Comparison of ENCODE assay signal across 9 cellular contexts in genomic region chr15:66619152-66619903, GRCh38. TPM values are rescaled to one million over a fixed set of nuclear protein-coding genes. Genes with fewer than 3 reads are reported as not detected.
DNase-seq lines count a peak whose midpoint lies in the region; ATAC-seq, FAIRE-seq and TF ChIP-seq lines count a peak whose summit lies in the region.
"Had no signal": no experiment of that assay in that cellular context is flagged by ENCODE, and none has a peak within 500 bp of the region (broad histone marks: within the 10 kb centered on the region; RNA-seq: fewer than 3 reads in every experiment).

No MANE protein-coding gene starts in this region.

- H4K8ac ChIP-seq in H1 (ENCODE audit: extremely low read depth, insufficient read depth, low read length), result no peak overlapping the region

- TF ChIP-seq RAD21 in H1 (IDR thresholded peaks at IDR 0.05 in 1 of 2, conservative IDR thresholded peaks at IDR 0.05 in 1 of 2; ENCODE audit: low read depth in 2 of 2, low read length in 2 of 2), result peak; percentile 82 to 86

- peak overlapping the region; percentile 50; the same call in 1 of the 2 replicates for H2BK5ac ChIP-seq in H1 (ENCODE audit: low read depth, low read length)

- H3K9me3 Mint-ChIP-seq in activated CD4-positive, alpha-beta T cell treated with anti-CD3 and anti-CD28 coated beads for 36 hours (ENCODE audit: low read depth), result no peaks in the 10 kb centered on the region
- H3K9me3 Mint-ChIP-seq in memory B cell, result no peaks in the 10 kb centered on the region

- no peak overlapping the region for H3K9ac ChIP-seq in H1 (replicated peaks in 1 of 4; ENCODE audit: extremely low read depth in 1 of 4, low read depth in 3 of 4, low read length in 3 of 4)

- intact Hi-C loops in activated CD4-positive, alpha-beta T cell treated with anti-CD3 and anti-CD28 coated beads for 36 hours (cut with DNase I, micrococcal nuclease), result loop anchor here (1.0 to 10.0 kb wide), 4 partner anchors 85 to 233 kb away; partner anchors contain the start of gene SMAD6 (in 1 of the 2)

- H3K79me2 ChIP-seq in H1 (ENCODE audit: control insufficient read depth in 1 of 2, insufficient read depth in 2 of 2, low read length in 2 of 2), result no peaks in the 10 kb centered on the region

- H4K91ac ChIP-seq in H1 (replicated peaks; ENCODE audit: insufficient read length, low read length), result peak overlapping the region; percentile 30

- no peaks in the 10 kb centered on the region for H3K36me3 Mint-ChIP-seq in activated CD4-positive, alpha-beta T cell treated with anti-CD3 and anti-CD28 coated beads for 36 hours (ENCODE audit: low read depth)
- no peaks in the 10 kb centered on the region for H3K36me3 Mint-ChIP-seq in memory B cell

- H3K4me1 Mint-ChIP-seq in activated CD4-positive, alpha-beta T cell treated with anti-CD3 and anti-CD28 coated beads for 36 hours, result no peaks in the 10 kb centered on the region
- peaks cover 13% of the 10 kb centered on the region for H3K4me1 Mint-ChIP-seq in memory B cell

- H2BK120ac ChIP-seq in H1 (replicated peaks; ENCODE audit: low read depth, low read length), result no peak overlapping the region

- H2BK20ac ChIP-seq in H1 (ENCODE audit: low read length), result peak overlapping the region; percentile 72; the same call in 1 of the 2 replicates

- no peak overlapping the region for H3K27ac Mint-ChIP-seq in activated CD4-positive, alpha-beta T cell treated with anti-CD3 and anti-CD28 coated beads for 36 hours
- no peak overlapping the region for H3K27ac Mint-ChIP-seq in memory B cell

- H3K9me3 ChIP-seq in H1 (ENCODE audit: insufficient read depth in 2 of 2, low read depth in 1 of 2, low read length in 1 of 2), result no peaks in the 10 kb centered on the region

- H2BK15ac ChIP-seq in H1 (ENCODE audit: low read length), result peak overlapping the region; percentile 19; the same call in 1 of the 2 replicates

- H3K14ac ChIP-seq in H1 (ENCODE audit: insufficient read length), result no peak overlapping the region

- H2BK12ac ChIP-seq in H1 (ENCODE audit: low read depth, low read length), result peak overlapping the region; percentile 96; the same call in 1 of the 2 replicates

- TF ChIP-seq CTCF in H1 (IDR thresholded peaks at IDR 0.05; ENCODE audit: control extremely low read depth in 1 of 3, insufficient read depth in 1 of 3, low read depth in 1 of 3, low read length in 3 of 3), result peak; percentile 82 to 89 (median 88)

- H3K18ac ChIP-seq in H1 (ENCODE audit: extremely low read depth, low read length), result peak overlapping the region; percentile 79; the same call in 1 of the 2 replicates

- POLR2A ChIA-PET in activated CD4-positive, alpha-beta T cell treated with anti-CD3 and anti-CD28 coated beads for 36 hours (lab: Charles Lee), result no interaction called here
- POLR2A ChIA-PET in H1 (lab: Charles Lee; ENCODE audit: partially characterized antibody), result interaction anchor here (0.8 to 1.4 kb wide), 4 partner anchors 16 to 88 kb away, joined by 3 to 5 read pairs (median 3); no protein-coding TSS in a partner anchor

- no peak overlapping the region for H4K5ac ChIP-seq in H1 (ENCODE audit: insufficient read length, low read depth, low read length)

- H2AK5ac ChIP-seq in H1 (ENCODE audit: low read depth, low read length), result no peak overlapping the region

- no peaks in the 10 kb centered on the region for H4K20me1 ChIP-seq in H1 (replicated peaks in 1 of 2; ENCODE audit: control insufficient read depth in 1 of 2, insufficient read depth in 2 of 2, low read length in 2 of 2)

- H3K23me2 ChIP-seq in H1 (ENCODE audit: low read depth, low read length), result no peaks in the 10 kb centered on the region; the same call in 1 of the 2 replicates

- no peak for TF ChIP-seq POLR2A in H1 (IDR thresholded peaks at IDR 0.05; ENCODE audit: control extremely low read depth in 1 of 2, low read depth in 2 of 2, low read length in 2 of 2)

- no peak overlapping the region for H3K4me3 Mint-ChIP-seq in activated CD4-positive, alpha-beta T cell treated with anti-CD3 and anti-CD28 coated beads for 36 hours
- H3K4me3 Mint-ChIP-seq in memory B cell, result no peak overlapping the region

- H3K79me1 ChIP-seq in H1 (ENCODE audit: low read depth, low read length), result no peaks in the 10 kb centered on the region

- no peak overlapping the region for H2AFZ ChIP-seq in H1 (ENCODE audit: low read length)

- no peaks in the 10 kb centered on the region for H3K36me3 ChIP-seq in H1 (ENCODE audit: control insufficient read depth in 2 of 4, insufficient read depth in 4 of 4, low read length in 3 of 4)

- H3K56ac ChIP-seq in H1 (replicated peaks; ENCODE audit: insufficient read length, low read depth, low read length), result no peak overlapping the region

- no peak overlapping the region for H3K27ac ChIP-seq in H1 (ENCODE audit: low read depth, low read length)

- no peak overlapping the region for H3K4me3 ChIP-seq in H1 (ENCODE audit: extremely low read depth in 1 of 4, insufficient read depth in 2 of 4, low read depth in 3 of 4, low read length in 4 of 4)

- peaks cover 18 to 31% (median 24%) of the 10 kb centered on the region in 4 experiments for H3K4me1 ChIP-seq in H1 (replicated peaks in 1 of 4; ENCODE audit: control insufficient read depth in 3 of 4, insufficient read depth in 4 of 4, low read length in 3 of 4)

- peaks cover 27% of the 10 kb centered on the region for H3K27me3 Mint-ChIP-seq in activated CD4-positive, alpha-beta T cell treated with anti-CD3 and anti-CD28 coated beads for 36 hours
- peaks cover 25% of the 10 kb centered on the region for H3K27me3 Mint-ChIP-seq in memory B cell

- peaks cover 0 to 5% (median 1%) of the 10 kb centered on the region in 4 experiments; a peak in 4 of 7 replicates for H3K27me3 ChIP-seq in H1 (replicated peaks in 1 of 4; ENCODE audit: control insufficient read depth in 3 of 4, extremely low read depth in 1 of 4, insufficient read depth in 3 of 4, low read length in 3 of 4)

- DNase-seq in NK-92 treated with Interleukin-12 subunit alpha and Interleukin-12 subunit beta, amount 100 ng/mL, for 24 hours (lab: John Stamatoyannopoulos, UW), result peak; percentile 30
- no peak for DNase-seq in NK-92 (lab: John Stamatoyannopoulos, UW; ENCODE audit: unreplicated experiment)
- peak; percentile 49 for DNase-seq in NCI-H1105 treated with DMSO at 0.1 percent for 48 hours (lab: John Stamatoyannopoulos, UW)
- DNase-seq in activated CD4-positive, alpha-beta T cell treated with anti-CD3 and anti-CD28 coated beads for 36 hours, result peak; percentile 70
- DNase-seq in H1 (ENCODE audit: low read depth in 1 of 2, low spot score in 2 of 2), result peak; percentile 44 to 91
- peak; percentile 37 for DNase-seq in memory B cell (ENCODE audit: low spot score in 2 of 2)
- peak; percentile 57 for DNase-seq in stimulated activated naive CD8-positive, alpha-beta T cell treated with anti-CD3 and anti-CD28 coated beads, Interleukin-15, Interleukin-2, amounts not matched to agents 100 U/mL and 50 U/mL, for 24 hours

- no peak for TF ChIP-seq EP300 in H1 (IDR thresholded peaks at IDR 0.05; ENCODE audit: borderline replicate concordance in 1 of 2, low read depth in 2 of 2, low read length in 2 of 2)

- H3K23ac ChIP-seq in H1 (ENCODE audit: insufficient read length), result no peak overlapping the region

- FAIRE-seq in H1 (lab: Jason Lieb, UNC), result no peak
- FAIRE-seq: islet of Langerhans had no signal

- 37% methylated on average over 17 of the region's 17 CpGs; no CpG with 5 or more reads in 1 of the 2 experiments for WGBS in H1 (ENCODE audit: extremely low coverage in 1 of 2, insufficient coverage in 1 of 2, insufficient read length in 1 of 2, insufficient replicate concordance in 2 of 2, low coverage in 1 of 2, low lambda C conversion rate in 2 of 2, missing lambda C conversion rate in 1 of 2), 2 experiments

- H3K4me2 ChIP-seq in H1 (ENCODE audit: insufficient read depth in 1 of 2, low read depth in 2 of 2, low read length in 2 of 2), result no peak overlapping the region

- peak; percentile 65 for ATAC-seq in activated CD4-positive, alpha-beta T cell treated with anti-CD3 and anti-CD28 coated beads for 36 hours
- peak; percentile 54 for ATAC-seq in memory B cell (ENCODE audit: low read depth)
- ATAC-seq in stimulated activated naive CD8-positive, alpha-beta T cell treated with anti-CD3 and anti-CD28 coated beads, Interleukin-15, Interleukin-2, amounts not matched to agents 100 U/mL and 50 U/mL, for 24 hours, result no peak
- no peak for ATAC-seq in HG03095 (IDR thresholded peaks at IDR 0.05; ENCODE audit: unreplicated experiment)

- peak overlapping the region; percentile 12 for H3K4ac ChIP-seq in H1 (replicated peaks; ENCODE audit: insufficient read length, low read depth, low read length)

- CTCF ChIA-PET in activated CD4-positive, alpha-beta T cell treated with anti-CD3 and anti-CD28 coated beads for 36 hours (lab: Charles Lee), result interaction anchor here (0.5 to 2.0 kb wide), 30 partner anchors 8 to 669 kb away, joined by 3 to 33 read pairs (median 3); no protein-coding TSS in a partner anchor
- CTCF ChIA-PET in H1 (lab: Charles Lee; ENCODE audit: partially characterized antibody), result interaction anchor here (0.5 to 22.4 kb wide), 56 partner anchors 8 to 462 kb away, joined by 3 to 361 read pairs (median 4); partner anchors contain the start of gene SMAD6

TF ChIP-seq in H1, 55 proteins besides CTCF, POLR2A, EP300 and RAD21 (continues in another document):
- TF ChIP-seq KDM5A (IDR thresholded peaks at IDR 0.05; ENCODE audit: low read length) (no peak), SP2 (IDR thresholded peaks at IDR 0.05; ENCODE audit: low read length) (no peak), SIRT6 (IDR thresholded peaks at IDR 0.05; ENCODE audit: low read length) (no peak), GTF2F1 (IDR thresholded peaks at IDR 0.05; ENCODE audit: borderline replicate concordance, low read depth, low read length) (peak; percentile 10; the same call in 1 of the 2 replicates)

RNA-seq across cellular contexts. Expression of gene LCTL, which starts 53.5 kb away (rescaled TPM):
- not detected for total RNA-seq in activated CD4-positive, alpha-beta T cell treated with anti-CD3 and anti-CD28 coated beads for 36 hours
- 6.2 and 6.4 TPM in 2 replicates for total RNA-seq in H1 (2021; fragmentation: NEBNext Ultra II Directional; extraction: Animal tissue kit (Norgen Biotek cat#: 25700))
- polyA plus RNA-seq in H1 (2011; rRNA removed), result 5.5 and 7.1 TPM in 2 replicates
- 7.7 TPM for polyA plus RNA-seq in H1 (2011; cell fraction: cytosol; rRNA removed)
- polyA plus RNA-seq in H1 (2011; cell fraction: nucleus; rRNA removed), result 7.3 TPM
- 4.2 to 5.3 TPM (median 4.7 TPM) in 4 replicates for polyA plus RNA-seq in H1 (2012, experiment 1 of 2)
- 1.6 TPM for polyA plus RNA-seq in H1 (2012, experiment 2 of 2)
- polyA plus RNA-seq in H1 (2013, experiment 1 of 2), result 3.0 TPM
- 2.6 TPM for polyA plus RNA-seq in H1 (2013, experiment 2 of 2)
- 4.5 and 5.4 TPM in 2 replicates for polyA minus RNA-seq in H1 (2011; rRNA and poly(A)+ RNA removed)
- polyA minus RNA-seq in H1 (2011; cell fraction: cytosol; rRNA and poly(A)+ RNA removed), result 2.4 TPM
- 3.3 TPM for polyA minus RNA-seq in H1 (2011; cell fraction: nucleus; rRNA and poly(A)+ RNA removed)

Comparison
In these comparisons a context has a peak if more than half of its experiments do, and no peak if none do; other contexts are left out.
1. ATAC-seq: peak in activated CD4-positive, alpha-beta T cell treated with anti-CD3 and anti-CD28 coated beads for 36 hours (single experiment) and memory B cell (single experiment); none in stimulated activated naive CD8-positive, alpha-beta T cell treated with anti-CD3 and anti-CD28 coated beads, Interleukin-15, Interleukin-2, amounts not matched to agents 100 U/mL and 50 U/mL, for 24 hours (single experiment) and HG03095 (single experiment).